29 cellular contexts compared by ENCODE assay signal in the genomic region with DNA sequence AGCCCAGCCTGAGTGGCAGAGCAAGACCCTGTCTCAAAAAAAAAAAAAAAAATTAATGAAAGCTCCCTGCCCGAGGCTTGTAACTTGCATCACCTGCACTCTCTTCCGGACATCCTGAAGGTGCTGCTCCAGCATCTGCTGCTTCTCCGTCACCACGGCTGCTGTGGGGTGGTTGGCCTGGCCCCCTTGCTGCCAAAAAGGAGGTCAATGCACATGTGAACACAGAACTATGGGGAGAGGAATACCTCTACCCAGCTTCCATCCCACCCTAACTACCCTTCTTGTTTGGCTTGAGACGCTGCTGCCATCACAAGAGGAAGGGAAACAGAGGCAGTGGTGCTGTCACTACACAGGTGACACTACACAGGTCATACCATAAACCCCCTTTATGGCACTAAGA. TPM values are rescaled to one million over a fixed set of nuclear protein-coding genes. Genes with fewer than 3 reads are reported as not detected.
DNase-seq lines count a peak whose midpoint lies in the region; ATAC-seq, FAIRE-seq and TF ChIP-seq lines count a peak whose summit lies in the region.
"Had no signal": no experiment of that assay in that cellular context is flagged by ENCODE, and none has a peak within 500 bp of the region (broad histone marks: within the 10 kb centered on the region; RNA-seq: fewer than 3 reads in every experiment).

No MANE protein-coding gene starts in this region.

- H3K9ac ChIP-seq in kidney (ENCODE audit: low read length in 2 of 2) = no peak overlapping the region
- H3K9ac ChIP-seq: BLaER1 had no signal

- H3K27ac Mint-ChIP-seq in activated T-cell treated with anti-CD3 and anti-CD28 coated beads, Interleukin-2, amount 50 U/mL, for 24 hours = peak overlapping the region; percentile 89
- peak overlapping the region in 7 of 8 donors; percentile 42 to 87 (median 85) for H3K27ac Mint-ChIP-seq in CD8-positive, alpha-beta memory T cell
- H3K27ac Mint-ChIP-seq in activated T-helper 2 cell treated with anti-CD3 and anti-CD28 coated beads, Interferon-gamma antibody, Interleukin-2, Interleukin-4, amounts not matched to agents 10 μg/mL and 5 μg/mL and 100 μg/mL, durations not matched to agents 14 hours and 24 hours and 36 hours = peak overlapping the region; percentile 87

- 81 to 87% methylated on average over 5 of the region's 5 CpGs for whole genome bisulfite sequencing in testis, 2 donors

- POLR2A ChIA-PET in CD8-positive, alpha-beta memory T cell (lab: Charles Lee) = no interaction called here

- H4K20me1 ChIP-seq in osteoblast (ENCODE audit: insufficient read depth, low read length) = peaks cover 23% of the 10 kb centered on the region
- H4K20me1 ChIP-seq: BLaER1 had no signal

- H3K79me2 ChIP-seq in osteoblast (ENCODE audit: insufficient read depth, low read length) = peaks cover 13% of the 10 kb centered on the region

- no peak overlapping the region for H3K4me2 ChIP-seq in osteoblast (ENCODE audit: insufficient read depth, low read length)
- H3K4me2 ChIP-seq: BLaER1, smooth muscle cell had no signal

- no peak overlapping the region for H2AFZ ChIP-seq in osteoblast (ENCODE audit: low read length)

- H3K4me1 Mint-ChIP-seq in activated T-cell treated with anti-CD3 and anti-CD28 coated beads, Interleukin-2, amount 50 U/mL, for 24 hours (ENCODE audit: low read depth) = peaks cover 82% of the 10 kb centered on the region
- peaks cover 35 to 57% (median 49%) of the 10 kb centered on the region in 3 donors for H3K4me1 Mint-ChIP-seq in CD8-positive, alpha-beta memory T cell
- H3K4me1 Mint-ChIP-seq in activated T-helper 2 cell treated with anti-CD3 and anti-CD28 coated beads, Interferon-gamma antibody, Interleukin-2, Interleukin-4, amounts not matched to agents 10 μg/mL and 5 μg/mL and 100 μg/mL, durations not matched to agents 14 hours and 24 hours and 36 hours (ENCODE audit: low read depth) = peaks cover 66% of the 10 kb centered on the region

- DNase-seq in activated T-cell treated with anti-CD3 and anti-CD28 coated beads, Interleukin-2, amount 50 U/mL, for 24 hours = no peak
- no peak for DNase-seq in activated T-cell treated with anti-CD3 and anti-CD28 coated beads, Interleukin-2, amount 50 U/mL, for 48 hours
- DNase-seq in CD8-positive, alpha-beta memory T cell = no peak
- DNase-seq in activated T-helper 2 cell treated with anti-CD3 and anti-CD28 coated beads, Interferon-gamma antibody, Interleukin-2, Interleukin-4, amounts not matched to agents 10 μg/mL and 5 μg/mL and 100 μg/mL, durations not matched to agents 14 hours and 24 hours and 36 hours (ENCODE audit: low spot score) = no peak
- no peak for DNase-seq in osteoblast (ENCODE audit: insufficient read length, low spot score, missing footprints)
- DNase-seq in kidney = no peak
- no peak for DNase-seq in testis
- no peak for DNase-seq in left lung
- DNase-seq: ACHN; amniotic stem cell; effector memory CD8-positive, alpha-beta T cell; foreskin keratinocyte; HCEC 1CT; heart right ventricle; left colon; mesendoderm; NCI-H1048; NCI-H1694 treated with DMSO at 0.1 percent for 48 hours; NCI-H526 treated with DMSO at 0.1 percent for 48 hours; ovary; retina; stimulated activated CD4-positive, alpha-beta T cell treated with anti-CD3 and anti-CD28 coated beads, Interleukin-2, amount 100 ng/mL, for 24 hours; T-helper 9 cell; thyroid gland had no signal

- no peak for TF ChIP-seq POLR2A in testis (IDR thresholded peaks at IDR 0.05)

- ATAC-seq in left lung = no peak
- ATAC-seq: effector memory CD8-positive, alpha-beta T cell; esophagus mucosa; foreskin keratinocyte; heart right ventricle; left colon had no signal

- peaks cover 29% of the 10 kb centered on the region for H3K36me3 ChIP-seq in CD8-positive, alpha-beta memory T cell (ENCODE audit: insufficient read depth, low read length)
- H3K36me3 ChIP-seq in osteoblast (ENCODE audit: insufficient read depth, low read length) = peaks cover 74% of the 10 kb centered on the region
- H3K36me3 ChIP-seq in kidney (ENCODE audit: control insufficient read depth in 1 of 2, insufficient read depth in 2 of 2, low read length in 2 of 2) = peaks cover 39 to 61% of the 10 kb centered on the region in 2 donors
- no peaks in the 10 kb centered on the region for H3K36me3 ChIP-seq in testis (ENCODE audit: low read depth, missing control alignments)
- peaks cover 3 to 94% of the 10 kb centered on the region in 2 donors for H3K36me3 ChIP-seq in left lung
- H3K36me3 ChIP-seq: ovary had no signal

- FAIRE-seq in kidney (lab: Jason Lieb, UNC) = no peak
- FAIRE-seq: colon had no signal

- H3K27me3 ChIP-seq in CD8-positive, alpha-beta memory T cell (ENCODE audit: insufficient read depth, low read length, poor library complexity, severe bottlenecking) = no peaks in the 10 kb centered on the region
- H3K27me3 ChIP-seq in osteoblast (ENCODE audit: insufficient read depth, low read length) (no peaks in the 10 kb centered on the region), testis (no peaks in the 10 kb centered on the region), left lung (no peaks in the 10 kb centered on the region)
- H3K27me3 ChIP-seq: BLaER1, foreskin keratinocyte, heart right ventricle, ovary, SJSA1, thyroid gland had no signal

- peaks cover 41% of the 10 kb centered on the region for H3K4me1 ChIP-seq in CD8-positive, alpha-beta memory T cell (ENCODE audit: insufficient read depth, low read length)
- H3K4me1 ChIP-seq in osteoblast (ENCODE audit: insufficient read depth, low read length) (peaks cover 20% of the 10 kb centered on the region), kidney (ENCODE audit: control insufficient read depth in 1 of 2, insufficient read depth in 1 of 2, low read depth in 1 of 2, low read length in 2 of 2) (no peaks in the 10 kb centered on the region), testis (no peaks in the 10 kb centered on the region), left lung (peaks cover 0 to 26% of the 10 kb centered on the region in 2 donors)
- H3K4me1 ChIP-seq: foreskin keratinocyte had no signal

- no peak overlapping the region for H3K4me3 ChIP-seq in CD8-positive, alpha-beta memory T cell (ENCODE audit: low read length)
- H3K4me3 ChIP-seq in osteoblast (ENCODE audit: insufficient read depth, low read length) = no peak overlapping the region
- H3K4me3 ChIP-seq in kidney (ENCODE audit: low read length in 2 of 2) = no peak overlapping the region
- H3K4me3 ChIP-seq in testis = no peak overlapping the region
- H3K4me3 ChIP-seq in left lung = no peak overlapping the region
- H3K4me3 ChIP-seq: BLaER1, heart right ventricle, ovary, SJSA1, smooth muscle cell, thyroid gland had no signal

- TF ChIP-seq CTCF in osteoblast (IDR thresholded peaks at IDR 0.05; ENCODE audit: extremely low read depth, low read depth, low read length) (no peak), kidney (IDR thresholded peaks at IDR 0.05; ENCODE audit: borderline replicate concordance, extremely low read depth, insufficient read depth) (no peak), testis (IDR thresholded peaks at IDR 0.05) (no peak), left lung (IDR thresholded peaks at IDR 0.05) (no peak)

- intact Hi-C loops in activated T-helper 2 cell treated with anti-CD3 and anti-CD28 coated beads, Interferon-gamma antibody, Interleukin-2, Interleukin-4, amounts not matched to agents 10 μg/mL and 5 μg/mL and 100 μg/mL, durations not matched to agents 14 hours and 24 hours and 36 hours (cut with micrococcal nuclease) = no loop called here
- intact Hi-C loops in kidney (cut with DNase I) (no loop called here), testis (cut with DNase I; ENCODE audit: low total_unique reads) (no loop called here), left lung (cut with DNase I) (no loop called here)

- no peaks in the 10 kb centered on the region for H3K9me3 Mint-ChIP-seq in activated T-cell treated with anti-CD3 and anti-CD28 coated beads, Interleukin-2, amount 50 U/mL, for 24 hours
- H3K9me3 Mint-ChIP-seq in CD8-positive, alpha-beta memory T cell = no peaks in the 10 kb centered on the region
- no peaks in the 10 kb centered on the region for H3K9me3 Mint-ChIP-seq in activated T-helper 2 cell treated with anti-CD3 and anti-CD28 coated beads, Interferon-gamma antibody, Interleukin-2, Interleukin-4, amounts not matched to agents 10 μg/mL and 5 μg/mL and 100 μg/mL, durations not matched to agents 14 hours and 24 hours and 36 hours
- H3K9me3 Mint-ChIP-seq: effector memory CD8-positive, alpha-beta T cell had no signal

- peaks cover 88% of the 10 kb centered on the region for H3K36me3 Mint-ChIP-seq in activated T-cell treated with anti-CD3 and anti-CD28 coated beads, Interleukin-2, amount 50 U/mL, for 24 hours (ENCODE audit: low read depth)
- H3K36me3 Mint-ChIP-seq in CD8-positive, alpha-beta memory T cell = peaks cover 10 to 74% (median 18%) of the 10 kb centered on the region in 3 donors
- H3K36me3 Mint-ChIP-seq in activated T-helper 2 cell treated with anti-CD3 and anti-CD28 coated beads, Interferon-gamma antibody, Interleukin-2, Interleukin-4, amounts not matched to agents 10 μg/mL and 5 μg/mL and 100 μg/mL, durations not matched to agents 14 hours and 24 hours and 36 hours (ENCODE audit: low read depth) = peaks cover 77% of the 10 kb centered on the region

- no peak overlapping the region for H3K27ac ChIP-seq in CD8-positive, alpha-beta memory T cell (ENCODE audit: low read depth, low read length)
- H3K27ac ChIP-seq in osteoblast (ENCODE audit: low read depth, low read length) (peak overlapping the region; percentile 49), kidney (ENCODE audit: low read depth in 2 of 2, low read length in 2 of 2) (no peak overlapping the region), testis (no peak overlapping the region), left lung (no peak overlapping the region)
- H3K27ac ChIP-seq: BLaER1, foreskin keratinocyte, ovary, SJSA1 had no signal

- no peaks in the 10 kb centered on the region for H3K27me3 Mint-ChIP-seq in activated T-cell treated with anti-CD3 and anti-CD28 coated beads, Interleukin-2, amount 50 U/mL, for 24 hours
- H3K27me3 Mint-ChIP-seq in CD8-positive, alpha-beta memory T cell = no peaks in the 10 kb centered on the region
- H3K27me3 Mint-ChIP-seq in activated T-helper 2 cell treated with anti-CD3 and anti-CD28 coated beads, Interferon-gamma antibody, Interleukin-2, Interleukin-4, amounts not matched to agents 10 μg/mL and 5 μg/mL and 100 μg/mL, durations not matched to agents 14 hours and 24 hours and 36 hours (ENCODE audit: low read depth) = no peaks in the 10 kb centered on the region
- H3K27me3 Mint-ChIP-seq: effector memory CD8-positive, alpha-beta T cell had no signal

- no peaks in the 10 kb centered on the region for H3K9me3 ChIP-seq in CD8-positive, alpha-beta memory T cell (ENCODE audit: low read length)
- H3K9me3 ChIP-seq in osteoblast (ENCODE audit: low read depth, low read length) (no peaks in the 10 kb centered on the region), kidney (ENCODE audit: control insufficient read depth in 1 of 2, low read length in 2 of 2) (no peaks in the 10 kb centered on the region), testis (no peaks in the 10 kb centered on the region), left lung (no peaks in the 10 kb centered on the region)
- H3K9me3 ChIP-seq: BLaER1, heart right ventricle, ovary, SJSA1, thyroid gland had no signal

- CTCF ChIA-PET in CD8-positive, alpha-beta memory T cell (lab: Charles Lee) = interaction anchor here (2.5 kb wide), 1 partner anchor 68 kb away, joined by 12 read pairs; no protein-coding TSS in a partner anchor

- no peak overlapping the region for H3K4me3 Mint-ChIP-seq in activated T-cell treated with anti-CD3 and anti-CD28 coated beads, Interleukin-2, amount 50 U/mL, for 24 hours
- H3K4me3 Mint-ChIP-seq in CD8-positive, alpha-beta memory T cell = peak overlapping the region in 1 of 7 donors; percentile 35
- peak overlapping the region; percentile 22 for H3K4me3 Mint-ChIP-seq in activated T-helper 2 cell treated with anti-CD3 and anti-CD28 coated beads, Interferon-gamma antibody, Interleukin-2, Interleukin-4, amounts not matched to agents 10 μg/mL and 5 μg/mL and 100 μg/mL, durations not matched to agents 14 hours and 24 hours and 36 hours (ENCODE audit: low read depth)

RNA-seq across cellular contexts. Expression of gene STAT3, which starts 49.0 kb away (rescaled TPM):
- total RNA-seq in CD8-positive, alpha-beta memory T cell = 100 to 1,000 TPM; 148 to 155 TPM
- polyA plus RNA-seq in CD8-positive, alpha-beta memory T cell = 166 TPM
- 250 and 262 TPM in 2 replicates for total RNA-seq in activated T-helper 2 cell treated with anti-CD3 and anti-CD28 coated beads, Interferon-gamma antibody, Interleukin-2, Interleukin-4, amounts not matched to agents 10 μg/mL and 5 μg/mL and 100 μg/mL, durations not matched to agents 14 hours and 24 hours and 36 hours
- total RNA-seq in osteoblast (197 and 206 TPM in 2 replicates), kidney (327 TPM), testis (100 to 1,000 TPM; 107 to 117 TPM), left lung (100 to 1,000 TPM; 229 to 271 TPM)
- polyA plus RNA-seq in kidney (ENCODE audit: insufficient read depth, low read depth, low replicate concordance) (55.6 TPM), testis (ENCODE audit: insufficient read depth, low read depth, low replicate concordance) (69.5 TPM)

RNA-seq across cellular contexts. Expression of gene STAT5A, which starts 50.9 kb away (rescaled TPM):
- 100 to 1,000 TPM; 259 to 263 TPM for total RNA-seq in CD8-positive, alpha-beta memory T cell
- 90.3 TPM for polyA plus RNA-seq in CD8-positive, alpha-beta memory T cell
- 288 and 302 TPM in 2 replicates for total RNA-seq in activated T-helper 2 cell treated with anti-CD3 and anti-CD28 coated beads, Interferon-gamma antibody, Interleukin-2, Interleukin-4, amounts not matched to agents 10 μg/mL and 5 μg/mL and 100 μg/mL, durations not matched to agents 14 hours and 24 hours and 36 hours
- total RNA-seq in osteoblast = 35.5 and 38.6 TPM in 2 replicates
- total RNA-seq in kidney = 47.9 TPM
- polyA plus RNA-seq in kidney (ENCODE audit: insufficient read depth, low read depth, low replicate concordance) = 11.5 TPM
- 10 to 100 TPM; 27.8 to 37.0 TPM for total RNA-seq in testis
- 13.7 TPM for polyA plus RNA-seq in testis (ENCODE audit: insufficient read depth, low read depth, low replicate concordance)
- total RNA-seq in left lung = 10 to 100 TPM; 29.3 to 47.4 TPM
